Comparison of ENCODE assay signal across 11 cellular contexts in the genomic region with DNA sequence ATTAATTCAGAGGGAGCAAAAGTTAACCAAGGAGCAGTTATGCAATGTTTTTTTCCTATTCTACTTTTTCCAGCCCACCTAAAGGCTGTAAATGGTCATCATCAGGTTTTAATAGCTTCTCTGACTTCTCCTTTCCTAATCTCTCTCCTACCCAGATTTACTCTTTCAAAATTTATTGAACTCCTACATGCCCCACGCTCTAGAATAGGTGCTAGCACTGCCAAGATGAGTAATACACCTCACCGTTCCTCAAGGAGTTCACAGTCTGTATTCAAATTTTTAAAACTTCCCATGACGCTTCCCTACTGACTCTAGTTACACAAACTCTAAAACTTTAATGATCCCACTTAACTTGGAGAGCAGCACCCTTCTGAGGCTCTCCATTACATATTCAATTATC. TPM values are rescaled to one million over a fixed set of nuclear protein-coding genes. Genes with fewer than 3 reads are reported as not detected.
A peak's percentile ranks its signal among the peaks of the same experiment; 100 is the strongest.
DNase-seq lines count a peak whose midpoint lies in the region; ATAC-seq and TF ChIP-seq lines count a peak whose summit lies in the region.
"Had no signal": no experiment of that assay in that cellular context is flagged by ENCODE, and none has a peak within 500 bp of the region (broad histone marks: within the 10 kb centered on the region; RNA-seq: fewer than 3 reads in every experiment).

No MANE protein-coding gene starts in this region.

- ATAC-seq in heart right ventricle: peak in 1 of 8 donors; percentile 26
- ATAC-seq in right cardiac atrium: no peak
- ATAC-seq in CD8-positive, alpha-beta T cell: no peak
- ATAC-seq in activated T-cell treated with anti-CD3 and anti-CD28 coated beads, Interleukin-2, amount 50 U/mL, for 72 hours (replicated peaks in 1 of 2): no peak

- POLR2A ChIA-PET in CD8-positive, alpha-beta T cell (lab: Charles Lee): no interaction called here

- peak overlapping the region in 7 of 10 donors; percentile 6 to 78 (median 69) for H3K27ac ChIP-seq in heart right ventricle
- H3K27ac ChIP-seq in right cardiac atrium (ENCODE audit: low read length): no peak overlapping the region
- peak overlapping the region; percentile 14 for H3K27ac ChIP-seq in hepatocyte
- H3K27ac ChIP-seq in rectal smooth muscle tissue (ENCODE audit: low read depth, low read length): peak overlapping the region; percentile 81
- H3K27ac ChIP-seq in uterus: peak overlapping the region; percentile 85 to 92
- H3K27ac ChIP-seq in CD8-positive, alpha-beta T cell (ENCODE audit: low read depth, low read length): no peak overlapping the region

- TF ChIP-seq CTCF in heart right ventricle (IDR thresholded peaks at IDR 0.05) (no peak), hepatocyte (IDR thresholded peaks at IDR 0.05; ENCODE audit: poor library complexity) (no peak), uterus (IDR thresholded peaks at IDR 0.05) (no peak), BE2C (IDR thresholded peaks at IDR 0.05; ENCODE audit: low read depth, low read length) (no peak)
- no peak for TF ChIP-seq CTCF in CD8-positive, alpha-beta T cell (IDR thresholded peaks at IDR 0.05)

- H3K9me2 ChIP-seq in hepatocyte (replicated peaks; ENCODE audit: insufficient read depth): no peaks in the 10 kb centered on the region

- no peaks in the 10 kb centered on the region for H3K79me2 ChIP-seq in hepatocyte

- H3K27me3 ChIP-seq in heart right ventricle (no peaks in the 10 kb centered on the region), right cardiac atrium (ENCODE audit: control insufficient read depth, insufficient read depth) (no peaks in the 10 kb centered on the region), hepatocyte (no peaks in the 10 kb centered on the region), rectal smooth muscle tissue (ENCODE audit: control insufficient read depth, insufficient read depth, low read length) (no peaks in the 10 kb centered on the region), uterus (no peaks in the 10 kb centered on the region), BE2C (no peaks in the 10 kb centered on the region)
- H3K27me3 ChIP-seq in CD8-positive, alpha-beta T cell (ENCODE audit: insufficient read depth, low read length): no peaks in the 10 kb centered on the region

- H3K9ac ChIP-seq in rectal smooth muscle tissue (ENCODE audit: low read length): no peak overlapping the region

- DNase-seq in heart right ventricle (no peak), right cardiac atrium (no peak), hepatocyte (ENCODE audit: low spot score) (no peak), uterus (peak in 1 of 2 donors; percentile 37), BE2C (no peak)
- DNase-seq in CD8-positive, alpha-beta T cell: no peak
- DNase-seq in activated T-cell treated with anti-CD3 and anti-CD28 coated beads, Interleukin-2, amount 50 U/mL, for 72 hours: no peak
- DNase-seq: NCI-H1105 treated with DMSO at 0.1 percent for 48 hours, NCI-H510A had no signal

- peaks cover 0 to 49% (median 33%) of the 10 kb centered on the region in 9 donors for H3K4me1 ChIP-seq in heart right ventricle
- H3K4me1 ChIP-seq in right cardiac atrium (ENCODE audit: control insufficient read depth, insufficient read depth, low read length): peaks cover 2% of the 10 kb centered on the region
- peaks cover 20% of the 10 kb centered on the region for H3K4me1 ChIP-seq in hepatocyte (ENCODE audit: insufficient read depth)
- H3K4me1 ChIP-seq in rectal smooth muscle tissue (ENCODE audit: control insufficient read depth, insufficient read depth, low read length): peaks cover 12% of the 10 kb centered on the region
- H3K4me1 ChIP-seq in uterus: peaks cover 0 to 26% of the 10 kb centered on the region in 2 donors
- H3K4me1 ChIP-seq in CD8-positive, alpha-beta T cell (ENCODE audit: insufficient read depth, low read length): no peaks in the 10 kb centered on the region
- H3K4me1 ChIP-seq in BE2C: no peaks in the 10 kb centered on the region

- H3K9me3 ChIP-seq in heart right ventricle (peaks cover 0 to 11% (median 0%) of the 10 kb centered on the region in 11 donors), right cardiac atrium (ENCODE audit: control insufficient read depth, low read length) (no peaks in the 10 kb centered on the region), hepatocyte (ENCODE audit: low read depth) (no peaks in the 10 kb centered on the region), uterus (no peaks in the 10 kb centered on the region), BE2C (no peaks in the 10 kb centered on the region)
- H3K9me3 ChIP-seq in CD8-positive, alpha-beta T cell (ENCODE audit: low read length): no peaks in the 10 kb centered on the region

- CTCF ChIA-PET in CD8-positive, alpha-beta T cell (lab: Charles Lee): interaction anchor here (1.0 kb wide), 1 partner anchor 22 kb away, joined by 3 read pairs; no protein-coding TSS in a partner anchor

- intact Hi-C loops in heart right ventricle (cut with DNase I): loop anchor here in 2 of 10 donors (5.0 kb wide), 2 partner anchors 59 to 94 kb away; a partner anchor contains a TSS
- intact Hi-C loops in right cardiac atrium (cut with DNase I): no loop called here
- intact Hi-C loops in uterus (cut with DNase I; ENCODE audit: low total_unique reads): loop anchor here (10.0 kb wide), 1 partner anchor 96 kb away; a partner anchor contains a TSS
- intact Hi-C loops in CD8-positive, alpha-beta T cell (cut with DNase I, micrococcal nuclease): no loop called here

- no peak overlapping the region for H2AFZ ChIP-seq in hepatocyte

- no peak overlapping the region for H3K27ac Mint-ChIP-seq in CD8-positive, alpha-beta T cell
- no peak overlapping the region for H3K27ac Mint-ChIP-seq in activated T-cell treated with anti-CD3 and anti-CD28 coated beads, Interleukin-2, amount 50 U/mL, for 72 hours
- H3K27ac Mint-ChIP-seq: T-helper 2 cell treated with Interferon-gamma antibody and Interleukin-4, amounts not matched to agents 5 μg/mL and 100 μg/mL, for 36 hours had no signal

- no peaks in the 10 kb centered on the region for H3K4me1 Mint-ChIP-seq in CD8-positive, alpha-beta T cell (ENCODE audit: low read depth)
- H3K4me1 Mint-ChIP-seq in activated T-cell treated with anti-CD3 and anti-CD28 coated beads, Interleukin-2, amount 50 U/mL, for 72 hours (ENCODE audit: low read depth): no peaks in the 10 kb centered on the region

- H3K4me3 ChIP-seq in heart right ventricle (peak overlapping the region in 2 of 10 donors; percentile 15), right cardiac atrium (ENCODE audit: low read length) (no peak overlapping the region), hepatocyte (no peak overlapping the region), rectal smooth muscle tissue (ENCODE audit: low read length) (no peak overlapping the region), uterus (no peak overlapping the region), BE2C (ENCODE audit: low read depth, low read length) (no peak overlapping the region)
- H3K4me3 ChIP-seq in CD8-positive, alpha-beta T cell (ENCODE audit: low read depth, low read length): no peak overlapping the region

- TF ChIP-seq POLR2A in uterus (IDR thresholded peaks at IDR 0.05): no peak

- no peaks in the 10 kb centered on the region for H3K9me3 Mint-ChIP-seq in CD8-positive, alpha-beta T cell
- no peaks in the 10 kb centered on the region for H3K9me3 Mint-ChIP-seq in activated T-cell treated with anti-CD3 and anti-CD28 coated beads, Interleukin-2, amount 50 U/mL, for 72 hours
- H3K9me3 Mint-ChIP-seq: T-helper 2 cell treated with Interferon-gamma antibody and Interleukin-4, amounts not matched to agents 5 μg/mL and 100 μg/mL, for 36 hours had no signal

- no peaks in the 10 kb centered on the region for H3K27me3 Mint-ChIP-seq in CD8-positive, alpha-beta T cell (ENCODE audit: low read depth)
- no peaks in the 10 kb centered on the region for H3K27me3 Mint-ChIP-seq in activated T-cell treated with anti-CD3 and anti-CD28 coated beads, Interleukin-2, amount 50 U/mL, for 72 hours (ENCODE audit: low read depth)

- no peak overlapping the region for H3K4me2 ChIP-seq in hepatocyte

- no peak overlapping the region for H3K4me3 Mint-ChIP-seq in CD8-positive, alpha-beta T cell
- no peak overlapping the region for H3K4me3 Mint-ChIP-seq in activated T-cell treated with anti-CD3 and anti-CD28 coated beads, Interleukin-2, amount 50 U/mL, for 72 hours
- H3K4me3 Mint-ChIP-seq: T-helper 2 cell treated with Interferon-gamma antibody and Interleukin-4, amounts not matched to agents 5 μg/mL and 100 μg/mL, for 36 hours had no signal

- peaks cover 14% of the 10 kb centered on the region for H3K36me3 Mint-ChIP-seq in CD8-positive, alpha-beta T cell
- no peaks in the 10 kb centered on the region for H3K36me3 Mint-ChIP-seq in activated T-cell treated with anti-CD3 and anti-CD28 coated beads, Interleukin-2, amount 50 U/mL, for 72 hours (ENCODE audit: insufficient read depth in 2 of 2)

- H3K36me3 ChIP-seq in heart right ventricle: peaks cover 0 to 14% (median 7%) of the 10 kb centered on the region in 9 donors
- no peaks in the 10 kb centered on the region for H3K36me3 ChIP-seq in hepatocyte (replicated peaks; ENCODE audit: insufficient read depth, low read depth)
- no peaks in the 10 kb centered on the region for H3K36me3 ChIP-seq in rectal smooth muscle tissue (ENCODE audit: control insufficient read depth, insufficient read depth, low read length)
- H3K36me3 ChIP-seq in uterus: no peaks in the 10 kb centered on the region
- H3K36me3 ChIP-seq in CD8-positive, alpha-beta T cell (ENCODE audit: insufficient read depth, low read length): no peaks in the 10 kb centered on the region
- no peaks in the 10 kb centered on the region for H3K36me3 ChIP-seq in BE2C

- WGBS in heart right ventricle, 2 donors: 76 to 81% methylated on average over 3 of the region's 3 CpGs
- 60% methylated on average over 3 of the region's 3 CpGs for WGBS in right cardiac atrium
- WGBS in hepatocyte (ENCODE audit: low lambda C conversion rate, missing lambda C conversion rate): 87% methylated on average over 3 of the region's 3 CpGs

- H4K20me1 ChIP-seq in hepatocyte (ENCODE audit: insufficient read depth, poor library complexity, severe bottlenecking): no peaks in the 10 kb centered on the region

RNA-seq across cellular contexts. Expression of a gene that starts 51.7 kb away (rescaled TPM):
- total RNA-seq in heart right ventricle: 1 to 10 TPM; 1.8 to 4.6 (median 3.5) TPM
- polyA plus RNA-seq in heart right ventricle: 1 to 10 TPM; 1.1 to 2.1 TPM
- 1 to 10 TPM; 3.4 to 7.4 (median 3.7) TPM for total RNA-seq in right cardiac atrium
- polyA plus RNA-seq in right cardiac atrium: 0.97 TPM
- total RNA-seq in hepatocyte: 2.5 and 4.7 TPM in 2 replicates
- polyA plus RNA-seq in hepatocyte: 15.2 and 22.5 TPM in 2 replicates
- 1 to 10 TPM in 3 of 4 donors, under 1 TPM in 1; 0.51 to 6.7 (median 1.6) TPM for total RNA-seq in uterus
- under 1 TPM; 0.27 to 0.61 TPM for total RNA-seq in CD8-positive, alpha-beta T cell
- polyA plus RNA-seq in BE2C (2012; ENCODE audit: insufficient read depth, insufficient read length, low read depth): 17.7 TPM
- 1 to 10 TPM; 3.4 to 4.1 TPM for total RNA-seq in activated T-cell treated with anti-CD3 and anti-CD28 coated beads, Interleukin-2, amount 50 U/mL, for 72 hours

Comparison
In these comparisons a context has a peak if more than half of its experiments do, and no peak if none do; other contexts are left out.
1. H3K27ac ChIP-seq: peak in heart right ventricle (7 of 10), hepatocyte (single experiment), rectal smooth muscle tissue (single experiment) and uterus (2 of 2); none in right cardiac atrium (single experiment) and CD8-positive, alpha-beta T cell (single experiment).